In genomic region chr17:9928601-9929341, GRCh38 we compare ENCODE assay signal across 8 cellular contexts. TPM values are rescaled to one million over a fixed set of nuclear protein-coding genes. Genes with fewer than 3 reads are reported as not detected.
DNase-seq lines count a peak whose midpoint lies in the region; ATAC-seq and TF ChIP-seq lines count a peak whose summit lies in the region.

No MANE protein-coding gene starts in this region.

- DNase-seq in CD14-positive monocyte (ENCODE audit: low spot score) (no peak), MM.1S (no peak), mesendoderm (peak; percentile 83), immature natural killer cell (no peak)
- no peak for DNase-seq in activated CD4-positive, alpha-beta T cell treated with anti-CD3 and anti-CD28 coated beads, Interleukin-2, amount 50 U/mL, for 1 hour
- no peak for DNase-seq in activated naive CD4-positive, alpha-beta T cell (lab: John Stamatoyannopoulos, UW)

- H2BK15ac ChIP-seq in mesendoderm (replicated peaks; ENCODE audit: low read depth), result no peak overlapping the region

- H3K36me3 ChIP-seq in MM.1S (replicated peaks; ENCODE audit: insufficient read depth, low read length) (no peaks in the 10 kb centered on the region), mesendoderm (ENCODE audit: control insufficient read depth, insufficient read depth, low read length) (no peaks in the 10 kb centered on the region)

- no peak overlapping the region for H2BK5ac ChIP-seq in mesendoderm (ENCODE audit: low read length)

- H3K4me1 Mint-ChIP-seq in CD14-positive monocyte, result no peaks in the 10 kb centered on the region
- H3K4me1 Mint-ChIP-seq in brain, result peaks cover 28% of the 10 kb centered on the region
- H3K4me1 Mint-ChIP-seq in immature natural killer cell, result peaks cover 3 to 7% of the 10 kb centered on the region in 2 donors

- H4K5ac ChIP-seq in mesendoderm (ENCODE audit: low read length), result no peak overlapping the region

- no peaks in the 10 kb centered on the region for H4K20me1 ChIP-seq in MM.1S (ENCODE audit: insufficient read depth, low read length)

- TF ChIP-seq CTCF in CD14-positive monocyte (IDR thresholded peaks at IDR 0.05) (no peak), MM.1S (IDR thresholded peaks at IDR 0.05; ENCODE audit: low read length) (peak; percentile 35), brain (conservative IDR thresholded peaks at IDR 0.05) (peak; percentile 49 to 65)

- no peak overlapping the region for H3K4me2 ChIP-seq in MM.1S (ENCODE audit: low read depth, low read length)
- H3K4me2 ChIP-seq in mesendoderm (ENCODE audit: low read length), result no peak overlapping the region

- no peaks in the 10 kb centered on the region for H3F3A ChIP-seq in MM.1S (ENCODE audit: insufficient read depth, low read length)

- H3K4me3 ChIP-seq in MM.1S (ENCODE audit: low read length) (no peak overlapping the region), mesendoderm (ENCODE audit: low read length) (no peak overlapping the region)

- WGBS in mesendoderm (ENCODE audit: extremely low coverage, insufficient coverage, low lambda C conversion rate), result no CpG with 5 or more reads among the region's 13 CpGs

- no peak overlapping the region for H3K23ac ChIP-seq in mesendoderm (ENCODE audit: low read length)

- H3K79me2 ChIP-seq in MM.1S (ENCODE audit: low read length) (no peaks in the 10 kb centered on the region), mesendoderm (ENCODE audit: control insufficient read depth, insufficient read depth, low read length) (no peaks in the 10 kb centered on the region)

- no peak overlapping the region for H3K4me3 Mint-ChIP-seq in CD14-positive monocyte
- H3K4me3 Mint-ChIP-seq in brain, result no peak overlapping the region
- no peak overlapping the region for H3K4me3 Mint-ChIP-seq in immature natural killer cell

- H3K27ac Mint-ChIP-seq in CD14-positive monocyte, result peak overlapping the region in 5 of 7 donors; percentile 1 to 78 (median 43)
- peak overlapping the region in 4 of 5 experiments; percentile 38 to 87 (median 80) for H3K27ac Mint-ChIP-seq in brain
- H3K27ac Mint-ChIP-seq in immature natural killer cell, result peak overlapping the region in 1 of 6 donors; percentile 6

- intact Hi-C loops in CD14-positive monocyte (cut with micrococcal nuclease), result no loop called here

- H3K56ac ChIP-seq in mesendoderm (ENCODE audit: low read length), result no peak overlapping the region

- no peaks in the 10 kb centered on the region for H3K9me2 ChIP-seq in MM.1S (replicated peaks; ENCODE audit: insufficient read depth, low read length)

- H3K9me3 Mint-ChIP-seq in CD14-positive monocyte, result peaks cover 0 to 2% (median 0%) of the 10 kb centered on the region in 7 donors
- H3K9me3 Mint-ChIP-seq in brain, result no peaks in the 10 kb centered on the region
- H3K9me3 Mint-ChIP-seq in immature natural killer cell, result no peaks in the 10 kb centered on the region

- H3K4ac ChIP-seq in mesendoderm (ENCODE audit: low read depth, low read length), result no peak overlapping the region

- H3K27me3 Mint-ChIP-seq in CD14-positive monocyte (ENCODE audit: low read depth in 3 of 3), result peaks cover 0 to 2% (median 2%) of the 10 kb centered on the region in 3 donors
- peaks cover 2% of the 10 kb centered on the region for H3K27me3 Mint-ChIP-seq in brain
- peaks cover 2 to 11% (median 9%) of the 10 kb centered on the region in 3 donors for H3K27me3 Mint-ChIP-seq in immature natural killer cell (ENCODE audit: low read depth in 3 of 3)

- H3K27me3 ChIP-seq in MM.1S (replicated peaks; ENCODE audit: insufficient read depth, low read length), result peaks cover 13% of the 10 kb centered on the region; the same call in 1 of the 2 replicates
- H3K27me3 ChIP-seq in mesendoderm (ENCODE audit: insufficient read depth, low read length, poor library complexity), result no peaks in the 10 kb centered on the region

- ATAC-seq in HG03175 (IDR thresholded peaks at IDR 0.05; ENCODE audit: unreplicated experiment), result no peak

- no peak overlapping the region for H2BK120ac ChIP-seq in mesendoderm (ENCODE audit: low read depth, low read length)

- no peaks in the 10 kb centered on the region for H3K9me3 ChIP-seq in MM.1S (replicated peaks; ENCODE audit: insufficient read depth, low read length)

- no peak overlapping the region for H3K27ac ChIP-seq in MM.1S (ENCODE audit: low read length)
- H3K27ac ChIP-seq in mesendoderm (ENCODE audit: low read depth, low read length), result no peak overlapping the region

- H3K36me3 Mint-ChIP-seq in CD14-positive monocyte (peaks cover 63 to 82% of the 10 kb centered on the region in 2 donors), brain (peaks cover 4% of the 10 kb centered on the region), immature natural killer cell (peaks cover 10 to 26% (median 11%) of the 10 kb centered on the region in 3 donors)

- no peaks in the 10 kb centered on the region for H3K79me1 ChIP-seq in mesendoderm (ENCODE audit: low read length)

- H3K18ac ChIP-seq in mesendoderm (ENCODE audit: low read length), result no peak overlapping the region

- H4K8ac ChIP-seq in mesendoderm (ENCODE audit: low read depth, low read length), result no peak overlapping the region

- no peak overlapping the region for H3K9ac ChIP-seq in MM.1S (ENCODE audit: low read length)
- no peak overlapping the region for H3K9ac ChIP-seq in mesendoderm (ENCODE audit: low read length)

- H2AK5ac ChIP-seq in mesendoderm (ENCODE audit: low read length), result no peak overlapping the region

- H3K4me1 ChIP-seq in MM.1S (ENCODE audit: low read length) (no peaks in the 10 kb centered on the region), mesendoderm (ENCODE audit: control insufficient read depth, low read depth, low read length) (no peaks in the 10 kb centered on the region)

- H2AFZ ChIP-seq in MM.1S (ENCODE audit: low read length), result no peak overlapping the region

RNA-seq across cellular contexts. Expression of gene RCVRN, which starts 23.7 kb away (rescaled TPM):
- polyA plus RNA-seq in CD14-positive monocyte (not detected), brain (ENCODE audit: insufficient read depth, low read depth, low replicate concordance) (0.88 TPM), immature natural killer cell (not detected)
- 0.06 TPM for polyA plus RNA-seq in mesendoderm (2013, experiment 1 of 2)
- 0.08 TPM for polyA plus RNA-seq in mesendoderm (2013, experiment 2 of 2)
